Comparison of ENCODE assay signal across 7 cellular contexts in the genomic region with DNA sequence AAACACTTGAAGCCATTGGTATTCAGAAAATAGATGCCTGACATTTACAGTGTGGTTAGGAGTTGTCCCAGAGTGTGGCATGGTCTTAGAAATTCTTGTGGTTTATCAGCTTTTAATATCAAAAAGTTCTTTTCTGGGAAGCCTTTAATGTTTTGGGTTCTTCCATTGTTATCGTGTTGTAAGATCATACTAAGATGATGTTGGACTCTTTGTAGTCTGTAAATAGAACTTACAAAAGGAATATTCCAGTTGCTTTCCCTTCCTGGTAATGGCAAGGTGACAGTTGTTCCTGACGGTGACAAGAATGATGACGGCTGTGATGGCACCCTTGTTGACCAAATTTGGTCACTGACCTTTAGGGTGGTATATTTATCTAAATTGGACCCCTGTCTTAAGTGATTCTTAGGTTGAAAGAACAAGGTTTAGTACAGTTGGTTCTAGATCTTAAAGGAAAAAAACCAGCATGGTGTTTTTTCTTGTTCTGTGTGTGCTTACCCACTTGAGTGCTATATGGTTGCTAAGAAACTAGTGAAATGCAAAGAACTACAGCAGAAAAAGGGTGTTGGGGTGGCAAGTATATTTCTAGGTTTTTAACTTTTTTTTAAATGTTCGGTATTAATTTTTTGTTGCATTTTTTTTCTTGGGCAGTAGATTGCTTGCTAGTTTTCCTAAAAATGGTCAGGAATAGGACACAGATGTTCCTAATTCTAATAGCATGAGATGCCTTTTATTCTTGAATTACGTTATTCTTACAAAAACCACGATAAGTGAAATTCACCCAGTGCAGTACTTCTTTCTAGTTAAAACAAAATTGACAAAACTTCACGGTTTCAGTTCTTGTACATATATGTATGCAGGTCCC. TPM values are rescaled to one million over a fixed set of nuclear protein-coding genes. Genes with fewer than 3 reads are reported as not detected.
A peak's percentile ranks its signal among the peaks of the same experiment; 100 is the strongest.
DNase-seq lines count a peak whose midpoint lies in the region; TF ChIP-seq lines count a peak whose summit lies in the region.

No MANE protein-coding gene starts in this region.

- peak overlapping the region; percentile 94 for H3K4me2 ChIP-seq in smooth muscle cell

- POLR2A ChIA-PET in HEK293 (lab: Yijun Ruan, JAX), result interaction anchor here (1.1 to 3.1 kb wide), 3 partner anchors 8 to 13 kb away, joined by 3 to 18 read pairs (median 4); no protein-coding TSS in a partner anchor

- H4K20me1 ChIP-seq in smooth muscle cell (ENCODE audit: low read depth), result peaks cover 67% of the 10 kb centered on the region

- TF ChIP-seq CTCF in HEK293 (tag by site-specific recombination; IDR thresholded peaks at IDR 0.05), result no peak
- no peak for TF ChIP-seq CTCF in smooth muscle cell (IDR thresholded peaks at IDR 0.05; ENCODE audit: borderline replicate concordance, insufficient read depth, poor library complexity, severe bottlenecking)

- H3K27ac ChIP-seq in HEK293 (ENCODE audit: extremely low read depth, low read depth, low read length) (no peak overlapping the region), SJSA1 (peak overlapping the region; percentile 22; the same call in 1 of the 2 replicates), smooth muscle cell (ENCODE audit: low read depth) (peak overlapping the region; percentile 96)

- H3K27me3 ChIP-seq in SJSA1 (replicated peaks) (no peaks in the 10 kb centered on the region), smooth muscle cell (ENCODE audit: low read depth) (no peaks in the 10 kb centered on the region)

- peaks cover 65% of the 10 kb centered on the region for H3K79me2 ChIP-seq in smooth muscle cell (ENCODE audit: low read depth)

- H3K9me3 ChIP-seq in HEK293 (ENCODE audit: control insufficient read depth, insufficient read depth, low read depth, low read length) (no peaks in the 10 kb centered on the region), SJSA1 (replicated peaks) (peaks cover 7% of the 10 kb centered on the region; the same call in 1 of the 2 replicates), smooth muscle cell (replicated peaks; ENCODE audit: low read depth) (no peaks in the 10 kb centered on the region)

- H3K36me3 ChIP-seq in HEK293 (ENCODE audit: control insufficient read depth in 2 of 2, insufficient read depth in 1 of 2, low read length in 2 of 2), result peaks cover 21 to 54% of the 10 kb centered on the region in 2 experiments; a peak in 2 of 3 replicates
- peaks cover 66% of the 10 kb centered on the region for H3K36me3 ChIP-seq in SJSA1
- H3K36me3 ChIP-seq in smooth muscle cell (ENCODE audit: low read depth), result no peaks in the 10 kb centered on the region

- 50% methylated on average over 7 of the region's 7 CpGs for WGBS in smooth muscle cell (ENCODE audit: low lambda C conversion rate)

- no peak overlapping the region for H2AFZ ChIP-seq in smooth muscle cell (ENCODE audit: low read depth)

- H3K9ac ChIP-seq in smooth muscle cell (ENCODE audit: low read depth), result peak overlapping the region; percentile 92

- H3K4me1 ChIP-seq in HEK293 (ENCODE audit: control insufficient read depth, insufficient read depth, low read length) (peaks cover 18% of the 10 kb centered on the region), SJSA1 (replicated peaks) (peaks cover 22% of the 10 kb centered on the region), smooth muscle cell (ENCODE audit: low read depth) (peaks cover 41% of the 10 kb centered on the region)

- peak in 1 of 2 experiments; percentile 70 for DNase-seq in SJSA1 (ENCODE audit: low read depth in 1 of 2, low spot score in 2 of 2)
- peak; percentile 54 for DNase-seq in fibroblast of peridontal ligament (ENCODE audit: extremely low read depth)
- DNase-seq in smooth muscle cell (lab: John Stamatoyannopoulos, UW; ENCODE audit: unreplicated experiment), result no peak
- DNase-seq in NCI-H1092 treated with DMSO at 0.1 percent for 48 hours (lab: John Stamatoyannopoulos, UW), result no peak
- no peak for DNase-seq in effector CD8-positive, alpha-beta T cell (lab: John Stamatoyannopoulos, UW)
- no peak for DNase-seq in GF-D8 (lab: John Stamatoyannopoulos, UW)

- CTCF ChIA-PET in HEK293 (lab: Yijun Ruan, JAX), result interaction anchor here (0.6 kb wide), 1 partner anchor 135 kb away, joined by 3 read pairs; no protein-coding TSS in a partner anchor

- H3F3A ChIP-seq in smooth muscle cell (ENCODE audit: low read depth), result no peaks in the 10 kb centered on the region

- H3K4me3 ChIP-seq in HEK293 (ENCODE audit: low read depth, low read length), result peak overlapping the region; percentile 92
- H3K4me3 ChIP-seq in SJSA1, result peak overlapping the region; percentile 95
- peak overlapping the region; percentile 70 for H3K4me3 ChIP-seq in smooth muscle cell

TF ChIP-seq in HEK293, 187 proteins besides CTCF, POLR2A, EP300 and RAD21:
- TF ChIP-seq, protein P1, sequence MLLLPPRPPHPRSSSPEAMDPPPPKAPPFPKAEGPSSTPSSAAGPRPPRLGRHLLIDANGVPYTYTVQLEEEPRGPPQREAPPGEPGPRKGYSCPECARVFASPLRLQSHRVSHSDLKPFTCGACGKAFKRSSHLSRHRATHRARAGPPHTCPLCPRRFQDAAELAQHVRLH (tag by site-specific recombination; IDR thresholded peaks at IDR 0.05), result no peak
- no peak for TF ChIP-seq HOXD13 (CRISPR knock-in tag; IDR thresholded peaks at IDR 0.05; ENCODE audit: borderline replicate concordance)
- TF ChIP-seq, protein P2, sequence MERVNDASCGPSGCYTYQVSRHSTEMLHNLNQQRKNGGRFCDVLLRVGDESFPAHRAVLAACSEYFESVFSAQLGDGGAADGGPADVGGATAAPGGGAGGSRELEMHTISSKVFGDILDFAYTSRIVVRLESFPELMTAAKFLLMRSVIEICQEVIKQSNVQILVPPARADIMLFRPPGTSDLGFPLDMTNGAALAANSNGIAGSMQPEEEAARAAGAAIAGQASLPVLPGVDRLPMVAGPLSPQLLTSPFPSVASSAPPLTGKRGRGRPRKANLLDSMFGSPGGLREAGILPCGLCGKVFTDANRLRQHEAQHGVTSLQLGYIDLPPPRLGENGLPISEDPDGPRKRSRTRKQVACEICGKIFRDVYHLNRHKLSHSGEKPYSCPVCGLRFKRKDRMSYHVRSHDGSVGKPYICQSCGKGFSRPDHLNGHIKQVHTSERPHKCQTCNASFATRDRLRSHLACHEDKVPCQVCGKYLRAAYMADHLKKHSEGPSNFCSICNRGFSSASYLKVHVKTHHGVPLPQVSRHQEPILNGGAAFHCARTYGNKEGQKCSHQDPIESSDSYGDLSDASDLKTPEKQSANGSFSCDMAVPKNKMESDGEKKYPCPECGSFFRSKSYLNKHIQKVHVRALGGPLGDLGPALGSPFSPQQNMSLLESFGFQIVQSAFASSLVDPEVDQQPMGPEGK (tag by site-specific recombination; IDR thresholded peaks at IDR 0.05), result no peak
- TF ChIP-seq SETDB1 (IDR thresholded peaks at IDR 0.05; ENCODE audit: insufficient read length, low read length), result no peak
- TF ChIP-seq, protein P3, sequence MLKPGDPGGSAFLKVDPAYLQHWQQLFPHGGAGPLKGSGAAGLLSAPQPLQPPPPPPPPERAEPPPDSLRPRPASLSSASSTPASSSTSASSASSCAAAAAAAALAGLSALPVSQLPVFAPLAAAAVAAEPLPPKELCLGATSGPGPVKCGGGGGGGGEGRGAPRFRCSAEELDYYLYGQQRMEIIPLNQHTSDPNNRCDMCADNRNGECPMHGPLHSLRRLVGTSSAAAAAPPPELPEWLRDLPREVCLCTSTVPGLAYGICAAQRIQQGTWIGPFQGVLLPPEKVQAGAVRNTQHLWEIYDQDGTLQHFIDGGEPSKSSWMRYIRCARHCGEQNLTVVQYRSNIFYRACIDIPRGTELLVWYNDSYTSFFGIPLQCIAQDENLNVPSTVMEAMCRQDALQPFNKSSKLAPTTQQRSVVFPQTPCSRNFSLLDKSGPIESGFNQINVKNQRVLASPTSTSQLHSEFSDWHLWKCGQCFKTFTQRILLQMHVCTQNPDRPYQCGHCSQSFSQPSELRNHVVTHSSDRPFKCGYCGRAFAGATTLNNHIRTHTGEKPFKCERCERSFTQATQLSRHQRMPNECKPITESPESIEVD (tag by site-specific recombination; IDR thresholded peaks at IDR 0.05), result peak; percentile 78
- TF ChIP-seq, protein P4, sequence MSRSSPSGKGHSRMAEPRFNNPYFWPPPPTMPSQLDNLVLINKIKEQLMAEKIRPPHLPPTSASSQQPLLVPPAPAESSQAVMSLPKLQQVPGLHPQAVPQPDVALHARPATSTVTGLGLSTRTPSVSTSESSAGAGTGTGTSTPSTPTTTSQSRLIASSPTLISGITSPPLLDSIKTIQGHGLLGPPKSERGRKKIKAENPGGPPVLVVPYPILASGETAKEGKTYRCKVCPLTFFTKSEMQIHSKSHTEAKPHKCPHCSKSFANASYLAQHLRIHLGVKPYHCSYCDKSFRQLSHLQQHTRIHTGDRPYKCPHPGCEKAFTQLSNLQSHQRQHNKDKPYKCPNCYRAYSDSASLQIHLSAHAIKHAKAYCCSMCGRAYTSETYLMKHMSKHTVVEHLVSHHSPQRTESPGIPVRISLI (tag by site-specific recombination; IDR thresholded peaks at IDR 0.05), result peak; percentile 79
- TF ChIP-seq ZNF707 (tag by site-specific recombination; IDR thresholded peaks at IDR 0.05), result no peak
- peak; percentile 92 for TF ChIP-seq ZNF600 (tag by site-specific recombination; IDR thresholded peaks at IDR 0.05)
- 0 out of 2 replicates have a peak, but pooled peaks have one; percentile 51 for TF ChIP-seq IKZF3 (tag by site-specific recombination; IDR thresholded peaks at IDR 0.05)
TF ChIP-seq in HEK293: peak in this region for 4.

RNA-seq across cellular contexts. Expression of a gene that starts 2.1 kb away (rescaled TPM):
- 63.8 and 97.9 TPM in 2 replicates for total RNA-seq in SJSA1 (2014; rRNA removed; shearing (Covaris generic))
- total RNA-seq in smooth muscle cell, result 103 and 104 TPM in 2 replicates
- 47.6 and 53.7 TPM in 2 replicates for polyA plus RNA-seq in smooth muscle cell
